ENCODE assay signal across 1 cellular context in genomic region chr5:139197710-139198669, GRCh38.
TF ChIP-seq lines count a peak whose summit lies in the region.

TSS of gene SIL1 (minus strand) at chr5:139198368. CDS start at chr5:139127843, 70,525 bp downstream.

TF ChIP-seq in K562, 482 proteins besides CTCF, POLR2A, EP300 and RAD21 (continued from another document):
- no peak for TF ChIP-seq UBTF (IDR thresholded peaks at IDR 0.05; ENCODE audit: borderline replicate concordance in 1 of 2, low read depth in 2 of 2, low read length in 2 of 2)
- no peak for TF ChIP-seq FOXP4 (CRISPR knock-in tag; IDR thresholded peaks at IDR 0.05; ENCODE audit: borderline replicate concordance)
- TF ChIP-seq POLR3A (IDR thresholded peaks at IDR 0.05; ENCODE audit: borderline replicate concordance, extremely low read depth, insufficient read depth, insufficient read length), result no peak
- no peak for TF ChIP-seq CBX5 (IDR thresholded peaks at IDR 0.05; ENCODE audit: borderline replicate concordance, low read depth)
- no peak for TF ChIP-seq NR2C2 (CRISPR knock-in tag; IDR thresholded peaks at IDR 0.05)
- TF ChIP-seq NR2C2 (tag; IDR thresholded peaks at IDR 0.05), result peak; percentile 63; the same call in 1 of the 2 replicates
- TF ChIP-seq REST (CRISPR knock-in tag; IDR thresholded peaks at IDR 0.05; ENCODE audit: low read depth), result no peak
- TF ChIP-seq MYC (IDR thresholded peaks at IDR 0.05; ENCODE audit: low read depth, low read length), result no peak; the same call in none of the 2 replicates
- TF ChIP-seq MYC (CRISPR knock-in tag; IDR thresholded peaks at IDR 0.05; ENCODE audit: borderline replicate concordance, low read depth), result no peak
- no peak for TF ChIP-seq ARID3B (CRISPR knock-in tag; IDR thresholded peaks at IDR 0.05; ENCODE audit: borderline replicate concordance)
- TF ChIP-seq OTX1 (CRISPR knock-in tag; IDR thresholded peaks at IDR 0.05), result no peak
- TF ChIP-seq NCOA1 (IDR thresholded peaks at IDR 0.05; ENCODE audit: low read depth), result no peak
- TF ChIP-seq ZNF518B (CRISPR knock-in tag; IDR thresholded peaks at IDR 0.05), result no peak
- peak; percentile 30 for TF ChIP-seq NCOR1 (IDR thresholded peaks at IDR 0.05)
- no peak for TF ChIP-seq SREBF2 (CRISPR knock-in tag; IDR thresholded peaks at IDR 0.05)
- TF ChIP-seq MGA (IDR thresholded peaks at IDR 0.05), result peak; percentile 47
- no peak for TF ChIP-seq PCBP1 (IDR thresholded peaks at IDR 0.05; ENCODE audit: low read depth, low read length, poor library complexity, severe bottlenecking)
- no peak for TF ChIP-seq RAD51 (IDR thresholded peaks at IDR 0.05; ENCODE audit: borderline replicate concordance, low read depth)
- peak in 1 of 2 experiments; percentile 28; a peak in 2 of 4 replicates for TF ChIP-seq KDM4B (IDR thresholded peaks at IDR 0.05; ENCODE audit: borderline replicate concordance in 2 of 2, low read depth in 1 of 2)
- no peak for TF ChIP-seq FOXA3 (CRISPR knock-in tag; conservative IDR thresholded peaks at IDR 0.05 in 1 of 2, IDR thresholded peaks at IDR 0.05 in 1 of 2)
- no peak for TF ChIP-seq ZNF586 (CRISPR knock-in tag; conservative IDR thresholded peaks at IDR 0.05)
- no peak for TF ChIP-seq MTF1 (CRISPR knock-in tag; IDR thresholded peaks at IDR 0.05; ENCODE audit: borderline replicate concordance)
- TF ChIP-seq ZC3H4 (CRISPR knock-in tag; IDR thresholded peaks at IDR 0.05; ENCODE audit: borderline replicate concordance), result no peak
